ENCODE assay signal across 18 cellular contexts in the genomic region with DNA sequence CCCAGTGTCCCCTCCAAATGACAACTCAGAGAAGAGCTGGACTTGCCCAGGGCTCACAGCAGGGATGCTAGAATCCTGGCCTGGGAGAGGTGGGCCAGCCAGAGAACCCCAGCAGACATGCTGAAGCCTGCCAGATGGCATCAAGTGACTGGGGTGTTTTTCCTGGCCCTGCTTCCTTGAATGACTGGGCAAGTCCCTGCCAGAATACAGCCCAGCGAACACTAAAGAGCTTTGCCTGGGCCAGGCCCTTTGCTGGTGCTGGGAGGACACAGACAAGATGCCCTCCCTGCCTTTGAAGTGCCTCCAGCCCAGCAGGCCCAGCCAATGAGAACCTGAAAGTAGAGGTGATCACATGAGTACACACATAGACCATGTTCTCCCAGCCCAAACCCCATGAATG. TPM values are rescaled to one million over a fixed set of nuclear protein-coding genes. Genes with fewer than 3 reads are reported as not detected.
A peak's percentile ranks its signal among the peaks of the same experiment; 100 is the strongest.
DNase-seq lines count a peak whose midpoint lies in the region; ATAC-seq and TF ChIP-seq lines count a peak whose summit lies in the region.
"Had no signal": no experiment of that assay in that cellular context is flagged by ENCODE, and none has a peak within 500 bp of the region (broad histone marks: within the 10 kb centered on the region; RNA-seq: fewer than 3 reads in every experiment).

No MANE protein-coding gene starts in this region.

- TF ChIP-seq CTCF in right atrium auricular region (IDR thresholded peaks at IDR 0.05), result no peak
- TF ChIP-seq CTCF in RWPE1 (conservative IDR thresholded peaks at IDR 0.05; ENCODE audit: low read depth), result no peak
- no peak for TF ChIP-seq CTCF in GM10248 (IDR thresholded peaks at IDR 0.05; ENCODE audit: control extremely low read depth, extremely low read depth, low read depth, missing control alignments)

- H3K4me1 ChIP-seq in right atrium auricular region, result peaks cover 0 to 21% of the 10 kb centered on the region in 2 donors

- intact Hi-C loops in Right ventricle myocardium inferior (cut with DNase I), result loop anchor here (5.0 kb wide), 1 partner anchor 52 kb away; no protein-coding TSS in a partner anchor

- H3K36me3 ChIP-seq in right atrium auricular region, result no peaks in the 10 kb centered on the region

- H3K27me3 ChIP-seq in right atrium auricular region, result no peaks in the 10 kb centered on the region

- CTCF ChIA-PET in RWPE1 (lab: Yijun Ruan, JAX) (interaction anchor here (0.6 kb wide), 3 partner anchors 13 to 836 kb away, joined by 3 read pairs; no protein-coding TSS in a partner anchor), GM10248 (lab: Yijun Ruan, JAX) (interaction anchor here (1.2 to 4.0 kb wide), 6 partner anchors 10 to 340 kb away, joined by 3 to 16 read pairs (median 3); a partner anchor contains a TSS)

- H3K27ac ChIP-seq in right atrium auricular region (peak overlapping the region in 1 of 2 donors; percentile 40), RWPE1 (peak overlapping the region; percentile 81)
- H3K27ac ChIP-seq: tibial nerve had no signal

- no peak overlapping the region for H3K4me3 ChIP-seq in right atrium auricular region
- H3K4me3 ChIP-seq: tibial nerve had no signal

- POLR2A ChIA-PET in RWPE1 (lab: Yijun Ruan, JAX; ENCODE audit: low non-redundant PET) (no interaction called here), GM10248 (lab: Yijun Ruan, JAX) (no interaction called here)

- ATAC-seq in Right ventricle myocardium inferior, result peak; percentile 62
- ATAC-seq in HG03280 (IDR thresholded peaks at IDR 0.05; ENCODE audit: unreplicated experiment), result no peak
- no peak for ATAC-seq in GM18505 (IDR thresholded peaks at IDR 0.05; ENCODE audit: unreplicated experiment)
- ATAC-seq: activated T-helper 17 cell treated with anti-CD3 and anti-CD28 coated beads, Interleukin-2, amount 50 U/mL, for 72 hours had no signal

- TF ChIP-seq POLR2A in GM18505 (IDR thresholded peaks at IDR 0.05; ENCODE audit: borderline replicate concordance, extremely low read depth, insufficient read depth, insufficient read length), result no peak

- DNase-seq in Right ventricle myocardium inferior (ENCODE audit: missing footprints), result no peak
- no peak for DNase-seq in right atrium auricular region (ENCODE audit: low spot score)
- DNase-seq in RWPE1 (ENCODE audit: low spot score), result peak; percentile 36
- DNase-seq in globus pallidus (ENCODE audit: low spot score), result peak; percentile 15
- no peak for DNase-seq in cortex of kidney (lab: John Stamatoyannopoulos, UW)
- no peak for DNase-seq in GM10248 (ENCODE audit: extremely low spot score)
- DNase-seq: activated CD4-positive, alpha-beta T cell treated with anti-CD3 and anti-CD28 coated beads for 1 hour; EL; naive B cell; NCI-H774 had no signal

- no peaks in the 10 kb centered on the region for H3K9me3 ChIP-seq in right atrium auricular region
- H3K9me3 ChIP-seq: tibial nerve had no signal

RNA-seq across cellular contexts. Expression of a gene that starts 11.5 kb away (rescaled TPM):
- total RNA-seq in Right ventricle myocardium inferior (7.0 TPM), right atrium auricular region (1 to 10 TPM; 5.1 to 6.6 TPM)

RNA-seq across cellular contexts. Expression of a gene that starts 12.3 kb away (rescaled TPM):
- total RNA-seq in Right ventricle myocardium inferior (36.2 TPM), right atrium auricular region (10 to 100 TPM; 32.2 to 43.2 TPM)

RNA-seq across cellular contexts. Expression of a gene that starts 18.0 kb away (rescaled TPM):
- not detected for total RNA-seq in Right ventricle myocardium inferior
- not detected for total RNA-seq in right atrium auricular region
- total RNA-seq: activated T-helper 17 cell treated with anti-CD3 and anti-CD28 coated beads, Interleukin-2, amount 50 U/mL, for 72 hours; fibroblast of lung; LHCN-M2; SK-MEL-5; skeletal muscle tissue; tibial nerve had no signal

RNA-seq across cellular contexts. Expression of a gene that starts 36.6 kb away (rescaled TPM):
- total RNA-seq in Right ventricle myocardium inferior, result 70.3 TPM
- 10 to 100 TPM; 36.9 to 52.3 TPM for total RNA-seq in right atrium auricular region

Comparison
In these comparisons a context has a peak if more than half of its experiments do, and no peak if none do; other contexts are left out.
1. DNase-seq: peak in RWPE1 (single experiment) and globus pallidus (single experiment); none in Right ventricle myocardium inferior (single experiment), right atrium auricular region (single experiment), cortex of kidney (single experiment) and GM10248 (single experiment).